Comparison of ENCODE assay signal across 9 cellular contexts in genomic region chr4:154618708-154619315, GRCh38. TPM values are rescaled to one million over a fixed set of nuclear protein-coding genes. Genes with fewer than 3 reads are reported as not detected.
A peak's percentile ranks its signal among the peaks of the same experiment; 100 is the strongest.
DNase-seq lines count a peak whose midpoint lies in the region; ATAC-seq, FAIRE-seq and TF ChIP-seq lines count a peak whose summit lies in the region.
"Had no signal": no experiment of that assay in that cellular context is flagged by ENCODE, and none has a peak within 500 bp of the region (broad histone marks: within the 10 kb centered on the region; RNA-seq: fewer than 3 reads in every experiment).

No MANE protein-coding gene starts in this region.

- peak; percentile 8 to 64 (median 53) for TF ChIP-seq CTCF in heart right ventricle (IDR thresholded peaks at IDR 0.05)

- no peak overlapping the region for H3K27ac ChIP-seq in heart right ventricle

- no peaks in the 10 kb centered on the region for H3K36me3 ChIP-seq in heart right ventricle

- H3K4me1 ChIP-seq in heart right ventricle: peaks cover 0 to 5% (median 0%) of the 10 kb centered on the region in 9 donors

- peaks cover 0 to 6% of the 10 kb centered on the region in 2 donors for H3K36me3 Mint-ChIP-seq in activated naive CD4-positive, alpha-beta T cell treated with anti-CD3 and anti-CD28 coated beads, Interleukin-2, amount 50 U/mL, for 72 hours

- H3K27me3 ChIP-seq in heart right ventricle: peaks cover 0 to 3% (median 0%) of the 10 kb centered on the region in 7 donors

- ATAC-seq in GM19455 (IDR thresholded peaks at IDR 0.05; ENCODE audit: unreplicated experiment): peak; percentile 65
- ATAC-seq in HG03457 (IDR thresholded peaks at IDR 0.05; ENCODE audit: unreplicated experiment): peak; percentile 68
- ATAC-seq in activated naive CD4-positive, alpha-beta T cell treated with anti-CD3 and anti-CD28 coated beads, Interleukin-2, amount 50 U/mL, for 72 hours: peak; percentile 49 to 76
- no peak for ATAC-seq in heart right ventricle
- ATAC-seq in sciatic nerve: no peak

- H3K27ac Mint-ChIP-seq in activated naive CD4-positive, alpha-beta T cell treated with anti-CD3 and anti-CD28 coated beads, Interleukin-2, amount 50 U/mL, for 72 hours: no peak overlapping the region
- H3K27ac Mint-ChIP-seq: dendritic cell treated with granulocyte-macrophage colony-stimulating factor and Interleukin-4, amounts not matched to agents 40 ng/mL and 50 ng/mL, for 4 days had no signal

- intact Hi-C loops in heart right ventricle (cut with DNase I): loop anchor here in 4 of 10 donors (2.0 to 10.0 kb wide), 3 partner anchors 64 to 67 kb away; partner anchors contain the start of gene PLRG1 (in 3 of the 4)
- intact Hi-C loops in sciatic nerve (cut with DNase I): no loop called here

- no peaks in the 10 kb centered on the region for H3K9me3 Mint-ChIP-seq in activated naive CD4-positive, alpha-beta T cell treated with anti-CD3 and anti-CD28 coated beads, Interleukin-2, amount 50 U/mL, for 72 hours
- H3K9me3 Mint-ChIP-seq: dendritic cell treated with granulocyte-macrophage colony-stimulating factor and Interleukin-4, amounts not matched to agents 40 ng/mL and 50 ng/mL, for 4 days had no signal

- no peaks in the 10 kb centered on the region for H3K9me3 ChIP-seq in heart right ventricle

- no peak for FAIRE-seq in RCC 7860 (lab: Jason Lieb, UNC)

- peak; percentile 27 for DNase-seq in Daoy (ENCODE audit: low read depth)
- DNase-seq in RCC 7860 (ENCODE audit: low spot score): peak; percentile 10
- peak in 1 of 2 donors; percentile 54 for DNase-seq in activated naive CD4-positive, alpha-beta T cell treated with anti-CD3 and anti-CD28 coated beads, Interleukin-2, amount 50 U/mL, for 72 hours (ENCODE audit: low spot score in 2 of 2)
- no peak for DNase-seq in heart right ventricle
- peak; percentile 67 for DNase-seq in sciatic nerve (ENCODE audit: low spot score)
- DNase-seq in NCI-H2196 treated with DMSO at 0.1 percent for 48 hours (lab: John Stamatoyannopoulos, UW; ENCODE audit: unreplicated experiment): no peak

- 35 to 36% methylated on average over 4 of the region's 4 CpGs for whole genome bisulfite sequencing in heart right ventricle, 2 donors

- H3K4me3 ChIP-seq in heart right ventricle: no peak overlapping the region

RNA-seq across cellular contexts. Expression of gene FGG, which starts 6.4 kb away (rescaled TPM):
- not detected in 2 replicates for total RNA-seq in Daoy (2014; rRNA removed; shearing (Covaris generic))
- not detected for total RNA-seq in activated naive CD4-positive, alpha-beta T cell treated with anti-CD3 and anti-CD28 coated beads, Interleukin-2, amount 50 U/mL, for 72 hours
- under 1 TPM in 1 of 10 donors, not detected in 9; 0.71 TPM for total RNA-seq in heart right ventricle
- polyA plus RNA-seq in heart right ventricle: not detected
- not detected for total RNA-seq in sciatic nerve

RNA-seq across cellular contexts. Expression of gene FGA, which starts 28.3 kb away (rescaled TPM):
- not detected in 2 replicates for total RNA-seq in Daoy (2014; rRNA removed; shearing (Covaris generic))
- total RNA-seq in activated naive CD4-positive, alpha-beta T cell treated with anti-CD3 and anti-CD28 coated beads, Interleukin-2, amount 50 U/mL, for 72 hours: not detected
- total RNA-seq in heart right ventricle (under 1 TPM in 1 of 10 donors, not detected in 9; 0.37 TPM), sciatic nerve (not detected)
- polyA plus RNA-seq in heart right ventricle: under 1 TPM in 1 of 2 donors, not detected in 1; 0.01 TPM

RNA-seq across cellular contexts. Expression of gene FGB, which starts 56.0 kb away (rescaled TPM):
- total RNA-seq in Daoy (2014; rRNA removed; shearing (Covaris generic)): not detected in 2 replicates
- total RNA-seq in activated naive CD4-positive, alpha-beta T cell treated with anti-CD3 and anti-CD28 coated beads, Interleukin-2, amount 50 U/mL, for 72 hours: not detected
- total RNA-seq in heart right ventricle: 1 to 10 TPM in 1 of 10 donors, not detected in 9; 1.2 TPM
- not detected for polyA plus RNA-seq in heart right ventricle
- not detected for total RNA-seq in sciatic nerve

Comparison
In these comparisons a context has a peak if more than half of its experiments do, and no peak if none do; other contexts are left out.
1. DNase-seq: peak in Daoy (single experiment), RCC 7860 (single experiment) and sciatic nerve (single experiment); none in heart right ventricle (0 of 2) and NCI-H2196 treated with DMSO at 0.1 percent for 48 hours (single experiment).
2. ATAC-seq: peak in GM19455 (single experiment), HG03457 (single experiment) and activated naive CD4-positive, alpha-beta T cell treated with anti-CD3 and anti-CD28 coated beads, Interleukin-2, amount 50 U/mL, for 72 hours (2 of 2); none in heart right ventricle (0 of 8) and sciatic nerve (single experiment).